ENCODE assay signal across 24 cellular contexts in genomic region chr7:8221124-8221523, GRCh38.
"Had no signal": no experiment of that assay in that cellular context is flagged by ENCODE, and none has a peak within 500 bp of the region (broad histone marks: within the 10 kb centered on the region; RNA-seq: fewer than 3 reads in every experiment).

No MANE protein-coding gene starts in this region.

- H3K4me3 ChIP-seq: dorsolateral prefrontal cortex, esophagus muscularis mucosa, gastrocnemius medialis, heart right ventricle, left ventricle myocardium inferior, lower lobe of right lung, ovary, tibial artery, upper lobe of right lung had no signal

- ATAC-seq: gastrocnemius medialis; lower lobe of right lung; right cardiac atrium; stimulated activated naive CD8-positive, alpha-beta T cell treated with anti-CD3 and anti-CD28 coated beads, Interleukin-15, Interleukin-2, amounts not matched to agents 100 U/mL and 50 U/mL, for 24 hours; upper lobe of right lung had no signal

- H3K36me3 ChIP-seq: gastrocnemius medialis, ovary, tibial artery had no signal

- FAIRE-seq: keratinocyte, small intestine had no signal

- H3K4me3 Mint-ChIP-seq: central memory CD8-positive, alpha-beta T cell; immature natural killer cell; memory B cell; naive B cell; nephron had no signal

- H3K4me1 ChIP-seq: gastrocnemius medialis, lower lobe of right lung, upper lobe of right lung had no signal

- DNase-seq: cortex of kidney; dorsolateral prefrontal cortex; effector memory CD4-positive, alpha-beta T cell; gastrocnemius medialis; heart right ventricle; hypothalamus; immature natural killer cell; left ventricle myocardium inferior; lower lobe of right lung; midbrain; naive B cell; ovary; right cardiac atrium; small intestine; stimulated activated CD4-positive, alpha-beta T cell treated with anti-CD3 and anti-CD28 coated beads, Interleukin-12 subunit alpha, Interleukin-12 subunit beta, amount 100 ng/mL, for 4 hours; stimulated activated naive CD8-positive, alpha-beta T cell treated with anti-CD3 and anti-CD28 coated beads, Interleukin-15, Interleukin-2, amounts not matched to agents 100 U/mL and 50 U/mL, for 24 hours; tibial artery; upper lobe of right lung had no signal

- H3K36me3 Mint-ChIP-seq: immature natural killer cell, memory B cell, naive B cell had no signal

- H3K27me3 ChIP-seq: dorsolateral prefrontal cortex, esophagus muscularis mucosa, gastrocnemius medialis, ovary, tibial artery, upper lobe of right lung had no signal

- H3K9me3 ChIP-seq: esophagus muscularis mucosa, gastrocnemius medialis, heart right ventricle, left ventricle myocardium inferior, lower lobe of right lung, ovary, tibial artery, upper lobe of right lung had no signal

- H3K4me1 Mint-ChIP-seq: naive B cell had no signal

- H3K9me3 Mint-ChIP-seq: central memory CD8-positive, alpha-beta T cell; immature natural killer cell; memory B cell; naive B cell; nephron had no signal

- H3K27ac Mint-ChIP-seq: immature natural killer cell, memory B cell, nephron had no signal

- H3K27ac ChIP-seq: epithelial cell of prostate, esophagus muscularis mucosa, gastrocnemius medialis, heart right ventricle, left ventricle myocardium inferior, lower lobe of right lung, ovary, tibial artery, upper lobe of right lung had no signal
